Comparison of ENCODE assay signal across 20 cellular contexts in genomic region chr6:169230923-169231789, GRCh38. TPM values are rescaled to one million over a fixed set of nuclear protein-coding genes. Genes with fewer than 3 reads are reported as not detected.
DNase-seq lines count a peak whose midpoint lies in the region; ATAC-seq, FAIRE-seq and TF ChIP-seq lines count a peak whose summit lies in the region.
"Had no signal": no experiment of that assay in that cellular context is flagged by ENCODE, and none has a peak within 500 bp of the region (broad histone marks: within the 10 kb centered on the region; RNA-seq: fewer than 3 reads in every experiment).

No MANE protein-coding gene starts in this region.

- no peaks in the 10 kb centered on the region for H3K4me1 Mint-ChIP-seq in CD8-positive, alpha-beta memory T cell

- H3K27ac ChIP-seq in gastroesophageal sphincter, result peak overlapping the region in 1 of 4 donors; percentile 25
- no peak overlapping the region for H3K27ac ChIP-seq in neuronal stem cell (replicated peaks; ENCODE audit: low read length)
- peak overlapping the region; percentile 32 to 37 for H3K27ac ChIP-seq in thoracic aorta
- H3K27ac ChIP-seq in CD8-positive, alpha-beta memory T cell (ENCODE audit: low read depth, low read length), result no peak overlapping the region
- H3K27ac ChIP-seq: GM23248 had no signal

- H3K23ac ChIP-seq in neuronal stem cell (ENCODE audit: low read depth, low read length, poor library complexity), result no peak overlapping the region

- H3K4me1 ChIP-seq in gastroesophageal sphincter, result peaks cover 0 to 16% (median 0%) of the 10 kb centered on the region in 3 donors
- no peaks in the 10 kb centered on the region for H3K4me1 ChIP-seq in neuronal stem cell (ENCODE audit: control insufficient read depth in 2 of 2, insufficient read depth in 1 of 2, low read depth in 1 of 2, low read length in 2 of 2)
- H3K4me1 ChIP-seq in thoracic aorta (ENCODE audit: control insufficient read depth in 1 of 2, low read depth in 2 of 2), result peaks cover 0 to 15% of the 10 kb centered on the region in 2 donors
- no peaks in the 10 kb centered on the region for H3K4me1 ChIP-seq in CD8-positive, alpha-beta memory T cell (ENCODE audit: insufficient read depth, low read length)
- H3K4me1 ChIP-seq: BE2C had no signal

- CTCF ChIA-PET in CD8-positive, alpha-beta memory T cell (lab: Charles Lee), result no interaction called here

- H3K27me3 Mint-ChIP-seq in CD8-positive, alpha-beta memory T cell, result peaks cover 6% of the 10 kb centered on the region in 2 donors

- H3K9me3 Mint-ChIP-seq in CD8-positive, alpha-beta memory T cell, result peaks cover 0 to 6% (median 4%) of the 10 kb centered on the region in 5 donors

- no peak overlapping the region for H4K8ac ChIP-seq in neuronal stem cell (ENCODE audit: low read depth, low read length)

- POLR2A ChIA-PET in CD8-positive, alpha-beta memory T cell (lab: Charles Lee), result no interaction called here

- no peak overlapping the region for H2AFZ ChIP-seq in neuronal stem cell (ENCODE audit: low read length)
- H2AFZ ChIP-seq: GM23248 had no signal

- H3K27me3 ChIP-seq in bronchial epithelial cell (ENCODE audit: control insufficient read depth, insufficient read depth, low read length), result no peaks in the 10 kb centered on the region
- no peaks in the 10 kb centered on the region for H3K27me3 ChIP-seq in gastroesophageal sphincter
- H3K27me3 ChIP-seq in neuronal stem cell (ENCODE audit: control insufficient read depth in 3 of 3, insufficient read depth in 3 of 3, low read depth in 1 of 3, low read length in 3 of 3), result no peaks in the 10 kb centered on the region
- no peaks in the 10 kb centered on the region for H3K27me3 ChIP-seq in thoracic aorta (replicated peaks; ENCODE audit: insufficient read depth)
- no peaks in the 10 kb centered on the region for H3K27me3 ChIP-seq in CD8-positive, alpha-beta memory T cell (ENCODE audit: insufficient read depth, low read length, poor library complexity, severe bottlenecking)
- H3K27me3 ChIP-seq in MG63, result no peaks in the 10 kb centered on the region
- H3K27me3 ChIP-seq: BE2C had no signal

- H3K9me3 ChIP-seq in gastroesophageal sphincter (no peaks in the 10 kb centered on the region), neuronal stem cell (replicated peaks in 1 of 2; ENCODE audit: control insufficient read depth in 2 of 2, insufficient read depth in 1 of 2, low read depth in 1 of 2, low read length in 2 of 2) (peaks cover 0 to 12% of the 10 kb centered on the region in 2 donors), thoracic aorta (no peaks in the 10 kb centered on the region), MG63 (no peaks in the 10 kb centered on the region)
- H3K9me3 ChIP-seq in CD8-positive, alpha-beta memory T cell (ENCODE audit: low read length), result no peaks in the 10 kb centered on the region
- H3K9me3 ChIP-seq: BE2C had no signal

- H3K36me3 ChIP-seq in bronchial epithelial cell (ENCODE audit: control insufficient read depth, insufficient read depth, low read length) (no peaks in the 10 kb centered on the region), gastroesophageal sphincter (peaks cover 0 to 59% of the 10 kb centered on the region in 2 donors), neuronal stem cell (replicated peaks in 1 of 2; ENCODE audit: control insufficient read depth in 2 of 2, insufficient read depth in 2 of 2, low read length in 2 of 2) (no peaks in the 10 kb centered on the region), thoracic aorta (peaks cover 69% of the 10 kb centered on the region), MG63 (peaks cover 92% of the 10 kb centered on the region)
- H3K36me3 ChIP-seq in CD8-positive, alpha-beta memory T cell (ENCODE audit: insufficient read depth, low read length), result no peaks in the 10 kb centered on the region
- H3K36me3 ChIP-seq: BE2C had no signal

- H4K91ac ChIP-seq in neuronal stem cell (ENCODE audit: low read depth, low read length, poor library complexity), result no peak overlapping the region

- peak; percentile 47 for FAIRE-seq in bronchial epithelial cell (lab: Jason Lieb, UNC)
- FAIRE-seq: D721Med, GM12892 had no signal

- H2BK15ac ChIP-seq in neuronal stem cell (ENCODE audit: low read length), result peak overlapping the region; percentile 21

- peak overlapping the region; percentile 78 for H2BK5ac ChIP-seq in neuronal stem cell (ENCODE audit: low read length)

- no peak overlapping the region for H2BK12ac ChIP-seq in neuronal stem cell (ENCODE audit: low read length)

- DNase-seq in bronchial epithelial cell (ENCODE audit: low read depth) (no peak), neuronal stem cell (ENCODE audit: low spot score) (no peak), thoracic aorta (ENCODE audit: low spot score) (no peak), UCSD-AML1 (lab: John Stamatoyannopoulos, UW; ENCODE audit: unreplicated experiment) (no peak), MG63 (no peak)
- DNase-seq in CD8-positive, alpha-beta memory T cell, result no peak
- DNase-seq: BE2C; CD4-positive, alpha-beta memory T cell; DND-41; GDM1; GM23248; MM.1S; NCI-H1105 treated with DMSO at 0.1 percent for 48 hours; NCI-H187; NCI-H446; NCI-H774; SHP77 had no signal

- H2BK120ac ChIP-seq in neuronal stem cell (ENCODE audit: low read depth, low read length), result no peak overlapping the region

- no peak overlapping the region for H3K4me2 ChIP-seq in neuronal stem cell (ENCODE audit: insufficient read depth, low read length, poor library complexity, severe bottlenecking)

- ATAC-seq in gastroesophageal sphincter (peak; percentile 14), thoracic aorta (ENCODE audit: insufficient number of reproducible peaks, low FRiP score, low read depth) (no peak)

- TF ChIP-seq EP300 in gastroesophageal sphincter (IDR thresholded peaks at IDR 0.05), result no peak

- TF ChIP-seq CTCF in bronchial epithelial cell (IDR thresholded peaks at IDR 0.05; ENCODE audit: insufficient read depth, low read length, severe bottlenecking), result no peak
- no peak for TF ChIP-seq CTCF in gastroesophageal sphincter (IDR thresholded peaks at IDR 0.05)
- no peak for TF ChIP-seq CTCF in thoracic aorta (IDR thresholded peaks at IDR 0.05)

- peak overlapping the region; percentile 76 for H3K14ac ChIP-seq in neuronal stem cell (ENCODE audit: low read length)

- no peak overlapping the region for H3K4me3 Mint-ChIP-seq in CD8-positive, alpha-beta memory T cell
- H3K4me3 Mint-ChIP-seq: CD4-positive, alpha-beta memory T cell had no signal

- peak overlapping the region; percentile 3 for H2AK5ac ChIP-seq in neuronal stem cell (ENCODE audit: low read depth, low read length)

- 84 to 86% methylated on average over 7 to 12 of the region's 33 CpGs for WGBS in gastroesophageal sphincter (ENCODE audit: low coverage in 1 of 2), 2 donors
- WGBS in neuronal stem cell (ENCODE audit: extremely low coverage in 2 of 2, insufficient read length in 2 of 2, insufficient replicate concordance in 1 of 2), 2 donors, result no CpG with 5 or more reads among the region's 33 CpGs

- H3K27ac Mint-ChIP-seq in CD8-positive, alpha-beta memory T cell, result no peak overlapping the region

- H3K9ac ChIP-seq in neuronal stem cell (ENCODE audit: low read depth, low read length, poor library complexity), result no peak overlapping the region
- H3K9ac ChIP-seq: GM23248 had no signal

- no peak for TF ChIP-seq POLR2A in gastroesophageal sphincter (IDR thresholded peaks at IDR 0.05)

- peak overlapping the region; percentile 52 for H3K18ac ChIP-seq in neuronal stem cell (ENCODE audit: low read length)

- no peak overlapping the region for H3K4ac ChIP-seq in neuronal stem cell (ENCODE audit: low read length)

- no peaks in the 10 kb centered on the region for H3K79me1 ChIP-seq in neuronal stem cell (ENCODE audit: low read depth, low read length)

- no peaks in the 10 kb centered on the region for H3K36me3 Mint-ChIP-seq in CD8-positive, alpha-beta memory T cell
- H3K36me3 Mint-ChIP-seq: CD4-positive, alpha-beta memory T cell had no signal

- H3K4me3 ChIP-seq in bronchial epithelial cell (ENCODE audit: low read depth, low read length) (no peak overlapping the region), gastroesophageal sphincter (no peak overlapping the region), neuronal stem cell (ENCODE audit: low read length in 2 of 2) (no peak overlapping the region), thoracic aorta (no peak overlapping the region), MG63 (no peak overlapping the region)
- H3K4me3 ChIP-seq in CD8-positive, alpha-beta memory T cell (ENCODE audit: low read length), result no peak overlapping the region
- H3K4me3 ChIP-seq: GM23248 had no signal

RNA-seq across cellular contexts. Expression of gene THBS2, which starts 22.5 kb away (rescaled TPM):
- total RNA-seq in bronchial epithelial cell (3.6 and 8.7 TPM in 2 replicates), gastroesophageal sphincter (10 to 100 TPM; 21.5 to 41.9 (median 35.7) TPM), thoracic aorta (100 to 1,000 TPM; 673 to 817 TPM)
- polyA plus RNA-seq in neuronal stem cell (2013, experiment 1 of 2), result 0.14 TPM
- polyA plus RNA-seq in neuronal stem cell (2013, experiment 2 of 2), result 0.14 TPM
- total RNA-seq in CD8-positive, alpha-beta memory T cell, result not detected
- polyA plus RNA-seq in CD8-positive, alpha-beta memory T cell, result 0.03 TPM
- total RNA-seq in MG63 (2014; rRNA removed; shearing (Covaris generic); ENCODE audit: low replicate concordance), result 165 and 194 TPM in 2 replicates
- total RNA-seq: CD4-positive, alpha-beta memory T cell had no signal

Comparison
In these comparisons a context has a peak if more than half of its experiments do, and no peak if none do; other contexts are left out.
1. H3K27ac ChIP-seq: peak in thoracic aorta (2 of 2); none in neuronal stem cell (single experiment) and CD8-positive, alpha-beta memory T cell (single experiment).